33 cellular contexts compared by ENCODE assay signal in the genomic region with DNA sequence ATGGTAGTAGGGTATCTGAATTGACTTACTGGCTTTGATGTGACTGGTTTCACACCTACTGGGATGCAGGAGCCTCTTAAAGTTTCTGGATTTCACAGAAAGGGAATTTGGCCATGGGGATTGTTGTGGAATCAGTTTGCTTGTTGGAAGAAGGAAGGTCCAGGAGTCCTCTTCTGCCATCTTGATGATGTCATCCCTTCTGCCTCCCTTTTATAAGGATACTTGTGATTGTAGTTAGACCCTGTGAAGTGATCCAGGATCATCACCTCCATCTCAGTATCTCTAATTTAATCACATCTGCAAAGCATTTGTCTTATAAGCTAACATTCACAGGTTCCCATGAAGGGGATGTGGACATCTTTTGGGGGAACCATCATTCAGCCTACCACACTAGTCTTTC.
"Had no signal": no experiment of that assay in that cellular context is flagged by ENCODE, and none has a peak within 500 bp of the region (broad histone marks: within the 10 kb centered on the region; RNA-seq: fewer than 3 reads in every experiment).

No MANE protein-coding gene starts in this region.

- FAIRE-seq: astrocyte had no signal

- H3K4me3 ChIP-seq: adrenal gland, ascending aorta, body of pancreas, breast epithelium, cardiac muscle cell had no signal

- H3K4me1 ChIP-seq: adrenal gland, ascending aorta, body of pancreas, breast epithelium had no signal

- H3K27me3 ChIP-seq: adrenal gland, ascending aorta, body of pancreas, brain microvascular endothelial cell, breast epithelium, cardiac muscle cell had no signal

- H3K9me3 ChIP-seq: body of pancreas had no signal

- DNase-seq: activated effector memory CD4-positive, alpha-beta T cell treated with anti-CD3 and anti-CD28 coated beads, Interleukin-2, amount 50 U/mL, for 16 hours; activated effector memory CD4-positive, alpha-beta T cell treated with Interleukin-2 at 50 U/mL for 16 hours; activated gamma-delta T cell; activated gamma-delta T cell treated with Interleukin-2 at 50 U/mL for 16 hours; activated naive CD4-positive, alpha-beta T cell; activated naive CD4-positive, alpha-beta T cell treated with anti-CD3 and anti-CD28 coated beads for 36 hours; activated naive CD4-positive, alpha-beta T cell treated with anti-CD3 and anti-CD28 coated beads, Interleukin-2, amount 10 ng/mL, durations not matched to agents 7 days and 5 days; activated naive CD4-positive, alpha-beta T cell treated with anti-CD3 and anti-CD28 coated beads, Interleukin-2, amount 50 U/mL, for 16 hours; activated naive CD4-positive, alpha-beta T cell treated with Interleukin-2 at 50 U/mL for 16 hours; activated naive CD8-positive, alpha-beta T cell treated with anti-CD3 and anti-CD28 coated beads for 36 hours; activated naive CD8-positive, alpha-beta T cell treated with anti-CD3 and anti-CD28 coated beads, Interleukin-2, amount 10 ng/mL, durations not matched to agents 7 days and 5 days; activated naive CD8-positive, alpha-beta T cell treated with anti-CD3 and anti-CD28 coated beads, Interleukin-2, amount 50 U/mL, for 24 hours; activated T-cell treated with anti-CD3 and anti-CD28 coated beads, Interleukin-2, amount 50 U/mL, for 1 hour; activated T-cell treated with anti-CD3 and anti-CD28 coated beads, Interleukin-2, amount 50 U/mL, for 24 hours; activated T-cell treated with anti-CD3 and anti-CD28 coated beads, Interleukin-2, amount 50 U/mL, for 4 hours; activated T-cell treated with anti-CD3 and anti-CD28 coated beads, Interleukin-2, amount 50 U/mL, for 48 hours; activated T-cell treated with anti-CD3 and anti-CD28 coated beads, Interleukin-2, amount 50 U/mL, for 72 hours; adrenal gland; amniotic stem cell; amygdala; anterior cingulate cortex; aorta; body of pancreas; brain microvascular endothelial cell; caudate nucleus; central memory CD4-positive, alpha-beta T cell; cerebellar nuclear complex had no signal

- ATAC-seq: activated naive CD4-positive, alpha-beta T cell treated with anti-CD3 and anti-CD28 coated beads, Interleukin-2, amount 50 U/mL, for 72 hours; activated naive CD8-positive, alpha-beta T cell treated with anti-CD3 and anti-CD28 coated beads, Interleukin-2, amount 50 U/mL, for 24 hours; activated T-cell treated with anti-CD3 and anti-CD28 coated beads, Interleukin-2, amount 50 U/mL, for 4 hours; activated T-cell treated with anti-CD3 and anti-CD28 coated beads, Interleukin-2, amount 50 U/mL, for 72 hours; activated T-helper 17 cell treated with anti-CD3 and anti-CD28 coated beads, Interleukin-2, amount 50 U/mL, for 72 hours; body of pancreas had no signal

- H3K27ac ChIP-seq: adrenal gland, ascending aorta, body of pancreas, brain microvascular endothelial cell, breast epithelium, cardiac muscle cell had no signal

- H3K36me3 ChIP-seq: adrenal gland, ascending aorta, brain microvascular endothelial cell, breast epithelium had no signal
